ENCODE assay signal across 8 cellular contexts in genomic region chr19:39030854-39031367, GRCh38. TPM values are rescaled to one million over a fixed set of nuclear protein-coding genes. Genes with fewer than 3 reads are reported as not detected.
DNase-seq lines count a peak whose midpoint lies in the region; ATAC-seq and TF ChIP-seq lines count a peak whose summit lies in the region.

No MANE protein-coding gene starts in this region.

- H3K36me3 ChIP-seq in HEK293 (ENCODE audit: control insufficient read depth in 2 of 2, insufficient read depth in 1 of 2, low read length in 2 of 2), result peaks cover 3 to 4% of the 10 kb centered on the region in 2 experiments; a peak in 2 of 3 replicates

- CTCF ChIA-PET in HEK293 (lab: Yijun Ruan, JAX), result interaction anchor here (0.6 to 3.4 kb wide), 9 partner anchors 16 to 157 kb away, joined by 3 to 18 read pairs (median 4); partner anchors contain the start of genes FBXO17, MRPS12 and SARS2
- CTCF ChIA-PET in MCF 10A (lab: Yijun Ruan, JAX), result no interaction called here

- H3K27ac Mint-ChIP-seq in MCF 10A (ENCODE audit: low read depth, unreplicated experiment) (no peak overlapping the region), mesothelial cell of epicardium (no peak overlapping the region)

- DNase-seq in MCF 10A (ENCODE audit: unreplicated experiment) (no peak), mesothelial cell of epicardium (ENCODE audit: low spot score in 2 of 2, unreplicated experiment in 2 of 2) (no peak), HK-2 (ENCODE audit: unreplicated experiment) (no peak), inferior parietal cortex (ENCODE audit: extremely low spot score) (no peak)

- H3K4me1 ChIP-seq in HEK293 (ENCODE audit: control insufficient read depth, insufficient read depth, low read length), result peaks cover 26% of the 10 kb centered on the region

- peak overlapping the region; percentile 75 for H3K4me3 Mint-ChIP-seq in MCF 10A (ENCODE audit: unreplicated experiment)
- peak overlapping the region; percentile 68 for H3K4me3 Mint-ChIP-seq in mesothelial cell of epicardium

- intact Hi-C loops in MCF 10A (cut with micrococcal nuclease), result no loop called here

- H3K4me1 Mint-ChIP-seq in MCF 10A (ENCODE audit: insufficient read depth, unreplicated experiment) (no peaks in the 10 kb centered on the region), mesothelial cell of epicardium (peaks cover 14% of the 10 kb centered on the region)

- POLR2A ChIA-PET in HEK293 (lab: Yijun Ruan, JAX) (interaction anchor here (0.6 to 3.4 kb wide), 16 partner anchors 8 to 1227 kb away, joined by 3 to 24 read pairs (median 4); partner anchors contain the start of genes ACP7, EIF3K, FBXO17 and PAK4), MCF 10A (lab: Yijun Ruan, JAX) (interaction anchor here (0.5 to 0.9 kb wide), 2 partner anchors 382 to 1138 kb away, joined by 3 to 5 read pairs; no protein-coding TSS in a partner anchor)

- ATAC-seq in GM18858 (IDR thresholded peaks at IDR 0.05; ENCODE audit: unreplicated experiment) (no peak), HG02884 (IDR thresholded peaks at IDR 0.05; ENCODE audit: unreplicated experiment) (no peak)

- TF ChIP-seq CTCF in 22Rv1 (IDR thresholded peaks at IDR 0.05), result no peak
- no peak for TF ChIP-seq CTCF in HEK293 (tag by site-specific recombination; IDR thresholded peaks at IDR 0.05)
- TF ChIP-seq CTCF in MCF 10A (IDR thresholded peaks at IDR 0.05; ENCODE audit: unreplicated experiment), result no peak
- TF ChIP-seq CTCF in mesothelial cell of epicardium (IDR thresholded peaks at IDR 0.05; ENCODE audit: unreplicated experiment), result no peak

- H3K36me3 Mint-ChIP-seq in MCF 10A (ENCODE audit: insufficient read depth, unreplicated experiment), result no peaks in the 10 kb centered on the region
- peaks cover 15% of the 10 kb centered on the region for H3K36me3 Mint-ChIP-seq in mesothelial cell of epicardium

- H3K9me3 ChIP-seq in HEK293 (ENCODE audit: control insufficient read depth, insufficient read depth, low read depth, low read length), result peaks cover 5% of the 10 kb centered on the region

- H3K4me3 ChIP-seq in HEK293 (ENCODE audit: low read depth, low read length), result peak overlapping the region; percentile 12

- H3K27me3 Mint-ChIP-seq in MCF 10A (ENCODE audit: insufficient read depth, unreplicated experiment) (no peaks in the 10 kb centered on the region), mesothelial cell of epicardium (ENCODE audit: low read depth) (peaks cover 3% of the 10 kb centered on the region)

- BruUV-seq in MCF 10A (replicated peaks; lab: Mats Ljungman, UMichigan), result no TSS peak

- H3K9me3 Mint-ChIP-seq in MCF 10A (ENCODE audit: unreplicated experiment) (no peaks in the 10 kb centered on the region), mesothelial cell of epicardium (peaks cover 6% of the 10 kb centered on the region)

- H3K27ac ChIP-seq in 22Rv1, result peak overlapping the region; percentile 60
- H3K27ac ChIP-seq in HEK293 (ENCODE audit: extremely low read depth, low read depth, low read length), result peak overlapping the region; percentile 93

TF ChIP-seq in HEK293, 187 proteins besides CTCF, POLR2A, EP300 and RAD21 (continues in another document):
- TF ChIP-seq MZF1 (tag by site-specific recombination; IDR thresholded peaks at IDR 0.05; ENCODE audit: borderline replicate concordance), result peak; percentile 19; the same call in 1 of the 2 replicates
- peak; percentile 78 for TF ChIP-seq ZNF2 (tag by site-specific recombination; IDR thresholded peaks at IDR 0.05)
- TF ChIP-seq ZNF148 (tag by site-specific recombination; IDR thresholded peaks at IDR 0.05; ENCODE audit: borderline replicate concordance), result no peak
- peak; percentile 23; the same call in 1 of the 2 replicates for TF ChIP-seq ZIC2 (tag by site-specific recombination; IDR thresholded peaks at IDR 0.05)
- TF ChIP-seq ZNF302 (tag by site-specific recombination; IDR thresholded peaks at IDR 0.05; ENCODE audit: low read depth), result no peak
- TF ChIP-seq ZNF146 (tag by site-specific recombination; IDR thresholded peaks at IDR 0.05), result peak; percentile 26; the same call in 1 of the 2 replicates
- TF ChIP-seq ZXDB (tag by site-specific recombination; IDR thresholded peaks at IDR 0.05), result peak; percentile 53
- peak; percentile 95 for TF ChIP-seq ZNF600 (tag by site-specific recombination; IDR thresholded peaks at IDR 0.05)
- peak; percentile 46; the same call in 1 of the 2 replicates for TF ChIP-seq ZNF585B (tag by site-specific recombination; IDR thresholded peaks at IDR 0.05)
- TF ChIP-seq SCRT1 (tag by site-specific recombination; IDR thresholded peaks at IDR 0.05; ENCODE audit: borderline replicate concordance), result peak; percentile 94
- TF ChIP-seq ZBTB21 (tag by site-specific recombination; IDR thresholded peaks at IDR 0.05), result peak; percentile 76
- 0 out of 2 replicates have a peak, but pooled peaks have one; percentile 40 for TF ChIP-seq KLF17 (tag by site-specific recombination; IDR thresholded peaks at IDR 0.05)
- TF ChIP-seq ZNF580 (tag by site-specific recombination; IDR thresholded peaks at IDR 0.05), result 0 out of 2 replicates have a peak, but pooled peaks have one; percentile 54
- TF ChIP-seq ZBTB48 (tag by site-specific recombination; IDR thresholded peaks at IDR 0.05), result peak; percentile 81
- TF ChIP-seq PRDM1 (tag by site-specific recombination; IDR thresholded peaks at IDR 0.05), result 0 out of 2 replicates have a peak, but pooled peaks have one; percentile 19
- 0 out of 2 replicates have a peak, but pooled peaks have one; percentile 26 for TF ChIP-seq TSHZ1 (tag by site-specific recombination; IDR thresholded peaks at IDR 0.05; ENCODE audit: borderline replicate concordance)
- TF ChIP-seq ZNF561 (tag by site-specific recombination; IDR thresholded peaks at IDR 0.05; ENCODE audit: borderline replicate concordance), result peak; percentile 68; the same call in 1 of the 2 replicates

RNA-seq across cellular contexts. Expression of gene FBXO27, which starts 1.4 kb away (rescaled TPM):
- total RNA-seq in MCF 10A (2022), result 0.28 TPM in 1 of 2 replicates, not detected in the other
- 9.5 to 10.2 TPM (median 9.6 TPM) in 3 replicates for total RNA-seq in mesothelial cell of epicardium

RNA-seq across cellular contexts. Expression of gene ACP7, which starts 53.3 kb away (rescaled TPM):
- not detected in 2 replicates for total RNA-seq in MCF 10A (2022)
- not detected in 3 replicates for total RNA-seq in mesothelial cell of epicardium

RNA-seq across cellular contexts. Expression of gene FBXO17, which starts 55.4 kb away (rescaled TPM):
- total RNA-seq in MCF 10A (2022) (5.2 and 5.8 TPM in 2 replicates), mesothelial cell of epicardium (72.7 to 77.3 TPM (median 72.8 TPM) in 3 replicates)

Comparison
In these comparisons a context has a peak if more than half of its experiments do, and no peak if none do; other contexts are left out.
1. RNA of gene FBXO17, which starts 55.4 kb away (total RNA-seq): 72.7 to 77.3 TPM in mesothelial cell of epicardium; 5.2 to 5.8 TPM in MCF 10A; every median in the first group is over 10 times any median in the second.